In the genomic region with DNA sequence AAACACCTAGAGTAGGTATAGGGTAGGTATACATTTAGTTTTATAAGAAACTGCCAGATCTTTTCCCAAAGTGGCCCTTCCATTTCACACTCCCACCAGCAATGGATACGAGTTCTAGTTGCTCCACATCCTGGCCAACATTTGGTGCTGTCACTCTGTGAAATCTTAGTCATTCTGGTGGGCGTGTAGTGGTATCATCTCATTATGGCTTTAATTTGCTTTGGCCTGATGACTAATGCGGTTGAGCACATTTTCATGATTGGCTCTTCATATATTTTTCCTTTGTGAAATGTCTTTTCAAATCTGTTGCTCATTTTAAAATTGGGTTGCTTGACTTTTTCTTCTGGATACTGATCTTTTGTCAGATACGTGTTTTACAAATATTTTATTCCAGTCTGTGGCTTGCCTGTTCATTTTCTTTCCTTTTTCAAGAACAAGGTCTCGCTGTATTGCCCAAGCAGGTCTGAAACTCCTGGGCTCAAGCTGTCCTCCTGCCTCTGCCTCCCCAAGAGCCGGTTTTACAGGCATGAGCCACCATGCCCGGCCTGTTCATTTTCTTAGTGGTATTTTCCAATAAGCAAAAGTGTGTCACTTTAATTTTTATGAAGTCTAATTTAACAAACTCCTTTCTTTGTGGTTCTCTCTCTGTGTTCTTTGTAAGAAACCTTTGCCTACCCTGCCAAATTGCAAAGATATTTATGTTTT, we compare ENCODE assay signal across 8 cellular contexts.
DNase-seq lines count a peak whose midpoint lies in the region; ATAC-seq and TF ChIP-seq lines count a peak whose summit lies in the region.

No MANE protein-coding gene starts in this region.

- peak overlapping the region; percentile 58 for H3K4me3 Mint-ChIP-seq in type B pancreatic cell

- no peaks in the 10 kb centered on the region for H3K9me3 Mint-ChIP-seq in type B pancreatic cell

- H3K27ac Mint-ChIP-seq in type B pancreatic cell = peak overlapping the region; percentile 78

- DNase-seq in stimulated activated CD4-positive, alpha-beta T cell treated with anti-CD3 and anti-CD28 coated beads, Interleukin-15, amount 100 ng/mL, for 24 hours = peak; percentile 60
- no peak for DNase-seq in stimulated activated CD4-positive, alpha-beta T cell treated with anti-CD3 and anti-CD28 coated beads, Interleukin-4, amount 100 ng/mL, for 1 hour
- DNase-seq in activated T-cell treated with anti-CD3 and anti-CD28 coated beads for 24 hours (ENCODE audit: low read depth) = peak; percentile 49
- peak; percentile 61 for DNase-seq in hepatic stellate cell (ENCODE audit: low spot score)
- peak; percentile 27 for DNase-seq in type B pancreatic cell (ENCODE audit: extremely low spot score, unreplicated experiment)
- no peak for DNase-seq in omental fat pad (ENCODE audit: low spot score)
- no peak for DNase-seq in C1 segment of cervical spinal cord (lab: John Stamatoyannopoulos, UW)

- ATAC-seq in omental fat pad (ENCODE audit: low FRiP score) = no peak
- no peak for ATAC-seq in GM18868 (IDR thresholded peaks at IDR 0.05; ENCODE audit: unreplicated experiment)

- TF ChIP-seq CTCF in type B pancreatic cell (conservative IDR thresholded peaks at IDR 0.05) (no peak), omental fat pad (IDR thresholded peaks at IDR 0.05) (no peak)

- H3K36me3 Mint-ChIP-seq in type B pancreatic cell = no peaks in the 10 kb centered on the region

- peaks cover 27% of the 10 kb centered on the region for H3K4me1 Mint-ChIP-seq in type B pancreatic cell (ENCODE audit: unreplicated experiment)

- no peaks in the 10 kb centered on the region for H3K27me3 Mint-ChIP-seq in type B pancreatic cell

Comparison
In these comparisons a context has a peak if more than half of its experiments do, and no peak if none do; other contexts are left out.
1. DNase-seq: peak in stimulated activated CD4-positive, alpha-beta T cell treated with anti-CD3 and anti-CD28 coated beads, Interleukin-15, amount 100 ng/mL, for 24 hours (single experiment), activated T-cell treated with anti-CD3 and anti-CD28 coated beads for 24 hours (single experiment), hepatic stellate cell (single experiment) and type B pancreatic cell (single experiment); none in stimulated activated CD4-positive, alpha-beta T cell treated with anti-CD3 and anti-CD28 coated beads, Interleukin-4, amount 100 ng/mL, for 1 hour (single experiment), omental fat pad (single experiment) and C1 segment of cervical spinal cord (0 of 14).